ENCODE assay signal across 21 cellular contexts in genomic region chr7:132964886-132965285, GRCh38.
"Had no signal": no experiment of that assay in that cellular context is flagged by ENCODE, and none has a peak within 500 bp of the region (broad histone marks: within the 10 kb centered on the region; RNA-seq: fewer than 3 reads in every experiment).

No MANE protein-coding gene starts in this region.

- H3K4me3 ChIP-seq: ascending aorta, colonic mucosa, esophagus muscularis mucosa, left lung, mucosa of descending colon, psoas muscle, transverse colon, uterus had no signal

- H3K4me1 ChIP-seq: ascending aorta, colonic mucosa, esophagus muscularis mucosa, left lung, psoas muscle, uterus had no signal

- H3K27ac Mint-ChIP-seq: activated naive CD4-positive, alpha-beta T cell treated with anti-CD3 and anti-CD28 coated beads, Interleukin-2, amount 50 U/mL, for 24 hours; activated T-cell treated with anti-CD3 and anti-CD28 coated beads, Interleukin-2, amount 50 U/mL, for 72 hours; stimulated activated naive CD8-positive, alpha-beta T cell treated with anti-CD3 and anti-CD28 coated beads, Interleukin-15, Interleukin-2, amounts not matched to agents 100 ng/mL and 50 ng/mL, for 24 hours; T-helper 1 cell treated with Interleukin-12 subunit alpha and Interleukin-12 subunit beta and Interleukin-4 antibody, amounts not matched to agents 30 μg/mL and 1 μg/mL, for 36 hours had no signal

- H3K36me3 ChIP-seq: ascending aorta, colonic mucosa, esophagus muscularis mucosa, left lung, transverse colon, uterus had no signal

- H3K9me3 Mint-ChIP-seq: activated naive CD4-positive, alpha-beta T cell treated with anti-CD3 and anti-CD28 coated beads, Interleukin-2, amount 50 U/mL, for 24 hours; central memory CD8-positive, alpha-beta T cell; naive B cell; stimulated activated naive CD8-positive, alpha-beta T cell treated with anti-CD3 and anti-CD28 coated beads, Interleukin-15, Interleukin-2, amounts not matched to agents 100 ng/mL and 50 ng/mL, for 24 hours; T-helper 1 cell treated with Interleukin-12 subunit alpha and Interleukin-12 subunit beta and Interleukin-4 antibody, amounts not matched to agents 30 μg/mL and 1 μg/mL, for 36 hours had no signal

- H3K9me3 ChIP-seq: ascending aorta, colonic mucosa, esophagus muscularis mucosa, left lung, mucosa of descending colon, psoas muscle, transverse colon, uterus had no signal

- DNase-seq: activated CD4-positive, alpha-beta T cell treated with anti-CD3 and anti-CD28 coated beads for 1 hour; activated effector memory CD4-positive, alpha-beta T cell treated with anti-CD3 and anti-CD28 coated beads, Interleukin-2, amount 50 U/mL, for 16 hours; activated T-cell treated with anti-CD3 and anti-CD28 coated beads, Interleukin-2, amount 50 U/mL, for 72 hours; colonic mucosa; effector CD4-positive, alpha-beta T cell; hypothalamus; islet precursor cell; left lung; mucosa of descending colon; naive B cell; psoas muscle; right cardiac atrium; transverse colon; uterus had no signal

- H3K27me3 Mint-ChIP-seq: activated naive CD4-positive, alpha-beta T cell treated with anti-CD3 and anti-CD28 coated beads, Interleukin-2, amount 50 U/mL, for 24 hours; central memory CD8-positive, alpha-beta T cell; naive B cell; stimulated activated naive CD8-positive, alpha-beta T cell treated with anti-CD3 and anti-CD28 coated beads, Interleukin-15, Interleukin-2, amounts not matched to agents 100 ng/mL and 50 ng/mL, for 24 hours had no signal

- H3K4me3 Mint-ChIP-seq: activated naive CD4-positive, alpha-beta T cell treated with anti-CD3 and anti-CD28 coated beads, Interleukin-2, amount 50 U/mL, for 24 hours; activated T-cell treated with anti-CD3 and anti-CD28 coated beads, Interleukin-2, amount 50 U/mL, for 72 hours; central memory CD8-positive, alpha-beta T cell; stimulated activated naive CD8-positive, alpha-beta T cell treated with anti-CD3 and anti-CD28 coated beads, Interleukin-15, Interleukin-2, amounts not matched to agents 100 ng/mL and 50 ng/mL, for 24 hours; T-helper 1 cell treated with Interleukin-12 subunit alpha and Interleukin-12 subunit beta and Interleukin-4 antibody, amounts not matched to agents 30 μg/mL and 1 μg/mL, for 36 hours had no signal

- ATAC-seq: activated T-cell treated with anti-CD3 and anti-CD28 coated beads, Interleukin-2, amount 50 U/mL, for 72 hours; left lung; mucosa of descending colon; psoas muscle; right cardiac atrium had no signal

- H3K27ac ChIP-seq: ascending aorta, colonic mucosa, esophagus muscularis mucosa, left lung, psoas muscle, transverse colon, uterus, VCaP had no signal

- H3K27me3 ChIP-seq: ascending aorta, colonic mucosa, esophagus muscularis mucosa, left lung, transverse colon, uterus had no signal
